In genomic region chr11:82732734-82733443, GRCh38 we compare ENCODE assay signal across 10 cellular contexts. TPM values are rescaled to one million over a fixed set of nuclear protein-coding genes. Genes with fewer than 3 reads are reported as not detected.
DNase-seq lines count a peak whose midpoint lies in the region; ATAC-seq and FAIRE-seq lines count a peak whose summit lies in the region.
"Had no signal": no experiment of that assay in that cellular context is flagged by ENCODE, and none has a peak within 500 bp of the region (broad histone marks: within the 10 kb centered on the region; RNA-seq: fewer than 3 reads in every experiment).

No MANE protein-coding gene starts in this region.

- no peak overlapping the region for H2BK5ac ChIP-seq in trophoblast cell (ENCODE audit: low read depth, low read length, poor library complexity)

- no peak overlapping the region for H3K14ac ChIP-seq in trophoblast cell (ENCODE audit: low read length)

- H3K79me2 ChIP-seq in trophoblast cell (ENCODE audit: control insufficient read depth, insufficient read depth, low read length, poor library complexity): no peaks in the 10 kb centered on the region

- peak overlapping the region; percentile 57 for H2AFZ ChIP-seq in trophoblast cell (ENCODE audit: insufficient read depth, low read length, poor library complexity)

- no peak overlapping the region for H3K23ac ChIP-seq in trophoblast cell (ENCODE audit: low read length)

- CTCF ChIA-PET in activated CD4-positive, alpha-beta memory T cell treated with anti-CD3 and anti-CD28 coated beads for 36 hours (lab: Charles Lee): interaction anchor here (1.4 kb wide), 1 partner anchor 15 kb away, joined by 6 read pairs; no protein-coding TSS in a partner anchor

- no peak overlapping the region for H2BK12ac ChIP-seq in trophoblast cell (ENCODE audit: low read length)

- H3K4me1 Mint-ChIP-seq in activated CD4-positive, alpha-beta memory T cell treated with anti-CD3 and anti-CD28 coated beads for 36 hours (ENCODE audit: low read depth): peaks cover 2% of the 10 kb centered on the region

- WGBS in trophoblast cell (ENCODE audit: extremely low coverage, insufficient coverage, insufficient read length): no CpG with 5 or more reads among the region's 93 CpGs

- intact Hi-C loops in activated CD4-positive, alpha-beta memory T cell treated with anti-CD3 and anti-CD28 coated beads for 36 hours (cut with micrococcal nuclease): no loop called here

- no peak overlapping the region for H3K4ac ChIP-seq in trophoblast cell (ENCODE audit: low read depth, low read length)

- H3K9me3 Mint-ChIP-seq in activated CD4-positive, alpha-beta memory T cell treated with anti-CD3 and anti-CD28 coated beads for 36 hours: no peaks in the 10 kb centered on the region

- H4K91ac ChIP-seq in trophoblast cell (ENCODE audit: low read depth, low read length): no peak overlapping the region

- no peak for ATAC-seq in HG02840 (IDR thresholded peaks at IDR 0.05; ENCODE audit: low FRiP score, unreplicated experiment)

- DNase-seq in activated T-cell treated with anti-CD3 and anti-CD28 coated beads for 48 hours (ENCODE audit: low read depth): peak; percentile 4
- no peak for DNase-seq in activated T-cell treated with anti-CD3 and anti-CD28 coated beads for 4 hours
- peak; percentile 13 for DNase-seq in activated CD4-positive, alpha-beta memory T cell treated with anti-CD3 and anti-CD28 coated beads for 36 hours
- DNase-seq in frontal cortex (ENCODE audit: low spot score in 2 of 2): peak; percentile 62 to 76
- DNase-seq in trophoblast cell: peak in 1 of 2 donors; percentile 12
- no peak for DNase-seq in SJCRH30
- no peak for DNase-seq in NCI-H1694 (lab: John Stamatoyannopoulos, UW)
- DNase-seq: DND-41 had no signal

- POLR2A ChIA-PET in activated CD4-positive, alpha-beta memory T cell treated with anti-CD3 and anti-CD28 coated beads for 36 hours (lab: Charles Lee): no interaction called here

- H3K36me3 Mint-ChIP-seq in activated CD4-positive, alpha-beta memory T cell treated with anti-CD3 and anti-CD28 coated beads for 36 hours: no peaks in the 10 kb centered on the region

- no peak overlapping the region for H3K9ac ChIP-seq in trophoblast cell (ENCODE audit: low read length)

- H3K27ac Mint-ChIP-seq in activated CD4-positive, alpha-beta memory T cell treated with anti-CD3 and anti-CD28 coated beads for 36 hours: no peak overlapping the region

- no peak overlapping the region for H3K18ac ChIP-seq in trophoblast cell (ENCODE audit: low read length)

- H3K4me3 ChIP-seq in trophoblast cell (ENCODE audit: low read depth, low read length) (peak overlapping the region; percentile 69), SJCRH30 (no peak overlapping the region)

- H3K27me3 ChIP-seq in trophoblast cell (ENCODE audit: insufficient read depth, low read length) (peaks cover 36% of the 10 kb centered on the region), SJCRH30 (no peaks in the 10 kb centered on the region)

- H2BK120ac ChIP-seq in trophoblast cell (ENCODE audit: insufficient read depth, low read length, poor library complexity): no peak overlapping the region

- H3K4me1 ChIP-seq in trophoblast cell (ENCODE audit: control insufficient read depth in 1 of 2, insufficient read depth in 2 of 2, low read length in 2 of 2): peaks cover 0 to 4% of the 10 kb centered on the region in 2 experiments
- H3K4me1 ChIP-seq in SJCRH30: no peaks in the 10 kb centered on the region

- H3K9me3 ChIP-seq in trophoblast cell (ENCODE audit: insufficient read depth, low read depth, low read length): no peaks in the 10 kb centered on the region
- no peaks in the 10 kb centered on the region for H3K9me3 ChIP-seq in SJCRH30 (replicated peaks)

- no peak for FAIRE-seq in frontal cortex (lab: Jason Lieb, UNC)

- H4K8ac ChIP-seq in trophoblast cell (ENCODE audit: low read depth, low read length): no peak overlapping the region

- peak overlapping the region; percentile 61 for H3K4me3 Mint-ChIP-seq in activated CD4-positive, alpha-beta memory T cell treated with anti-CD3 and anti-CD28 coated beads for 36 hours

- peak overlapping the region; percentile 85 for H3K4me2 ChIP-seq in trophoblast cell (ENCODE audit: low read length)

- H3K36me3 ChIP-seq in trophoblast cell (ENCODE audit: control insufficient read depth in 1 of 2, insufficient read depth in 2 of 2, low read length in 2 of 2) (no peaks in the 10 kb centered on the region), SJCRH30 (no peaks in the 10 kb centered on the region)

- no peaks in the 10 kb centered on the region for H3K79me1 ChIP-seq in trophoblast cell (ENCODE audit: low read length)

- H3K27ac ChIP-seq in trophoblast cell (ENCODE audit: low read depth, low read length): no peak overlapping the region
- H3K27ac ChIP-seq in SJCRH30: no peak overlapping the region

- H4K12ac ChIP-seq in trophoblast cell (ENCODE audit: low read depth, low read length): no peak overlapping the region

- no peak overlapping the region for H2AK5ac ChIP-seq in trophoblast cell (ENCODE audit: low read length)

- peaks cover 43% of the 10 kb centered on the region for H3K27me3 Mint-ChIP-seq in activated CD4-positive, alpha-beta memory T cell treated with anti-CD3 and anti-CD28 coated beads for 36 hours

RNA-seq across cellular contexts. Expression of gene FAM181B, which starts 0.8 kb away (rescaled TPM):
- under 1 TPM in 1 of 2 experiments, not detected in 1; 0.05 TPM for total RNA-seq in activated CD4-positive, alpha-beta memory T cell treated with anti-CD3 and anti-CD28 coated beads for 36 hours
- total RNA-seq in frontal cortex: 13.0 TPM
- 0.01 and 0.04 TPM in 2 replicates for polyA plus RNA-seq in trophoblast cell (2013)
- total RNA-seq in SJCRH30 (2014; rRNA removed; shearing (Covaris generic)): not detected in 2 replicates
- total RNA-seq: RPMI7951 had no signal

Comparison
In these comparisons a context has a peak if more than half of its experiments do, and no peak if none do; other contexts are left out.
1. DNase-seq: peak in activated T-cell treated with anti-CD3 and anti-CD28 coated beads for 48 hours (single experiment), activated CD4-positive, alpha-beta memory T cell treated with anti-CD3 and anti-CD28 coated beads for 36 hours (single experiment) and frontal cortex (2 of 2); none in activated T-cell treated with anti-CD3 and anti-CD28 coated beads for 4 hours (single experiment), SJCRH30 (0 of 2) and NCI-H1694 (single experiment).
2. RNA of gene FAM181B, which starts 0.8 kb away (total RNA-seq): 13.0 TPM in frontal cortex (single experiment); 0.05 TPM in activated CD4-positive, alpha-beta memory T cell treated with anti-CD3 and anti-CD28 coated beads for 36 hours and not detected in SJCRH30; every median in the first group is over 10 times any median in the second.